1 cellular context compared by ENCODE assay signal in genomic region chr12:124539084-124540041, GRCh38.
A peak's percentile ranks its signal among the peaks of the same experiment; 100 is the strongest.
TF ChIP-seq lines count a peak whose summit lies in the region.

No MANE protein-coding gene starts in this region.

TF ChIP-seq in HepG2, 621 proteins besides CTCF, POLR2A, EP300 and RAD21 (continued from another document and continues in another):
- no peak for TF ChIP-seq PATZ1 (CRISPR knock-in tag; IDR thresholded peaks at IDR 0.05)
- TF ChIP-seq BORCS8-MEF2B (CRISPR knock-in tag; IDR thresholded peaks at IDR 0.05): no peak
- no peak for TF ChIP-seq TEAD2 (CRISPR knock-in tag; IDR thresholded peaks at IDR 0.05)
- peak; percentile 30; the same call in 1 of the 2 replicates for TF ChIP-seq ZNF687 (CRISPR knock-in tag; IDR thresholded peaks at IDR 0.05)
- no peak for TF ChIP-seq ZNF282 (IDR thresholded peaks at IDR 0.05; ENCODE audit: partially characterized antibody)
- TF ChIP-seq ZFP91 (CRISPR knock-in tag; IDR thresholded peaks at IDR 0.05; ENCODE audit: borderline replicate concordance): peak; percentile 21; the same call in 1 of the 2 replicates
- TF ChIP-seq TEF (CRISPR knock-in tag; IDR thresholded peaks at IDR 0.05): no peak
- no peak for TF ChIP-seq RERE (CRISPR knock-in tag; IDR thresholded peaks at IDR 0.05; ENCODE audit: low read depth)
- peak; percentile 7; the same call in 1 of the 2 replicates for TF ChIP-seq HDAC2 (CRISPR knock-in tag; IDR thresholded peaks at IDR 0.05)
- peak; percentile 29 for TF ChIP-seq AGO2 (optimal IDR thresholded peaks at IDR 0.05; ENCODE audit: low read depth, low read length)
- no peak for TF ChIP-seq PAF1 (CRISPR knock-in tag; IDR thresholded peaks at IDR 0.05)
- no peak for TF ChIP-seq TFE3 (CRISPR knock-in tag; IDR thresholded peaks at IDR 0.05)
- no peak for TF ChIP-seq ZNF746 (CRISPR knock-in tag; IDR thresholded peaks at IDR 0.05)
- TF ChIP-seq ZFP36 (IDR thresholded peaks at IDR 0.05; ENCODE audit: borderline replicate concordance, low read depth, low read length, partially characterized antibody): peak; percentile 87
- TF ChIP-seq BCL3 (CRISPR knock-in tag; IDR thresholded peaks at IDR 0.05): no peak
- TF ChIP-seq LBX2 (CRISPR knock-in tag; IDR thresholded peaks at IDR 0.05; ENCODE audit: borderline replicate concordance): peak; percentile 65; the same call in 1 of the 2 replicates
- TF ChIP-seq NFE2L1 (CRISPR knock-in tag; IDR thresholded peaks at IDR 0.05; ENCODE audit: borderline replicate concordance): 0 out of 2 replicates have a peak, but pooled peaks have one; percentile 29
- TF ChIP-seq TIGD3 (CRISPR knock-in tag; IDR thresholded peaks at IDR 0.05; ENCODE audit: borderline replicate concordance): 0 out of 2 replicates have a peak, but pooled peaks have one; percentile 56
- TF ChIP-seq SRSF1 (optimal IDR thresholded peaks at IDR 0.05; ENCODE audit: low read depth, low read length): peak; percentile 61
- TF ChIP-seq ETV5 (CRISPR knock-in tag; IDR thresholded peaks at IDR 0.05; ENCODE audit: borderline replicate concordance): peak; percentile 5; the same call in 1 of the 2 replicates
- peak; percentile 24 for TF ChIP-seq ZMYM3 (CRISPR knock-in tag; IDR thresholded peaks at IDR 0.05)
- TF ChIP-seq FOSL2 (CRISPR knock-in tag; IDR thresholded peaks at IDR 0.05): 0 out of 2 replicates have a peak, but pooled peaks have one; percentile 3
- TF ChIP-seq SYNCRIP (IDR thresholded peaks at IDR 0.05; ENCODE audit: insufficient read depth, low read depth, low read length): no peak
- TF ChIP-seq MXD1 (CRISPR knock-in tag; IDR thresholded peaks at IDR 0.05): no peak
- 0 out of 2 replicates have a peak, but pooled peaks have one; percentile 29 for TF ChIP-seq RBFOX2 (IDR thresholded peaks at IDR 0.05; ENCODE audit: low read depth, low read length)
- no peak for TF ChIP-seq POLR2AphosphoS5 (IDR thresholded peaks at IDR 0.05; ENCODE audit: low read depth, low read length)
- 0 out of 2 replicates have a peak, but pooled peaks have one; percentile 7 for TF ChIP-seq BRD4 (CRISPR knock-in tag; IDR thresholded peaks at IDR 0.05)
- 0 out of 2 replicates have a peak, but pooled peaks have one; percentile 13 for TF ChIP-seq ZNF777 (CRISPR knock-in tag; IDR thresholded peaks at IDR 0.05)
- peak; percentile 29; the same call in 1 of the 2 replicates for TF ChIP-seq ZNF839 (CRISPR knock-in tag; IDR thresholded peaks at IDR 0.05; ENCODE audit: borderline replicate concordance)
- no peak for TF ChIP-seq CERS6 (CRISPR knock-in tag; IDR thresholded peaks at IDR 0.05)
- TF ChIP-seq ZNF18 (CRISPR knock-in tag; IDR thresholded peaks at IDR 0.05; ENCODE audit: insufficient replicate concordance): peak; percentile 100
